In the genomic region with DNA sequence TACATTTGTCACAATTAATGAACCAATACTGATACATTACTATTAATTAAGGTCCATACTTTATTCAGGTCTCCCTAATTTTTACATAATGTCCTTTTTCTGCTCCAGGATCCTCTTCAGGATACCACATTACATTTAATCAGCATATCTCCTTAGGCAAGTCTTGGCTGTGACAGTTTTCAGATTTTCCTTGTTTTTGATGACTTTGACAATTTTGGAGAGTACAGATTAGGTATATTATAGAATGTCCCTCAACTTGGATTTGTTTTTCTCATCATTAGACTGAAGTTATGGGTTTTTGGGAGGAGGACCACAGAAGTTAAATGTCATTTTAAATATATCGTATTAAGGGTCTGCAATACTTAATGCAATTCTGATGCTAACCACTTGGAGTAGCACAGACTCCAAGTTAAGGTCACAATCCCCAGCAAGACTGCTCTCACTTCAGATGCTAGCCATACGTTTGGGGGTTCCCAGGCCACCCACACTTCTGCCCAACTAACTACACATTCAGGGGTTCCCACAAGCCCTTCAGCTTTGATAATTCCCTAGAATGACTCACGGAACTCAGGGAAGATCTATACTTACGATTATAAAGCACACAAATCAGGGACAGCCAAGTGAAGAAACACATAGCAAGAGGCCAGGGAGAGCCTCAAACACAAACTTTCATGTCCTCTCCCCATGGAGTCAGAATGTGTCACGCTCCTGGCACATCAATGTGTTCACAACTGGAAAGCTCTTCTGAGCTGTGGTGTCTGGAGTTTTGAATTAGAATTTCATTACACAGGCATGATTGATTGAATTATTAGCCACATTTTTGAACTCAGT, we compare ENCODE assay signal across 12 cellular contexts. TPM values are rescaled to one million over a fixed set of nuclear protein-coding genes. Genes with fewer than 3 reads are reported as not detected.
DNase-seq lines count a peak whose midpoint lies in the region; ATAC-seq and TF ChIP-seq lines count a peak whose summit lies in the region.
"Had no signal": no experiment of that assay in that cellular context is flagged by ENCODE, and none has a peak within 500 bp of the region (broad histone marks: within the 10 kb centered on the region; RNA-seq: fewer than 3 reads in every experiment).

No MANE protein-coding gene starts in this region.

- no peaks in the 10 kb centered on the region for H3K9me3 Mint-ChIP-seq in glutamatergic neuron (ENCODE audit: unreplicated experiment)

- no peak overlapping the region for H3K27ac Mint-ChIP-seq in glutamatergic neuron (ENCODE audit: unreplicated experiment)

- peaks cover 4% of the 10 kb centered on the region for H3K27me3 Mint-ChIP-seq in glutamatergic neuron (ENCODE audit: unreplicated experiment)

- H3K4me3 ChIP-seq in AG09309 (ENCODE audit: control insufficient read depth, low read depth, low read length), result no peak overlapping the region
- H3K4me3 ChIP-seq: HAP-1 had no signal

- H3K4me3 Mint-ChIP-seq in glutamatergic neuron (ENCODE audit: unreplicated experiment), result no peak overlapping the region

- peak; percentile 14 for TF ChIP-seq CTCF in AG09309 (IDR thresholded peaks at IDR 0.05; ENCODE audit: control insufficient read depth, insufficient read depth, low read depth, low read length, missing control alignments)
- peak; percentile 42 for TF ChIP-seq CTCF in glutamatergic neuron (IDR thresholded peaks at IDR 0.05; ENCODE audit: partially characterized antibody, unreplicated experiment)

- DNase-seq in AG09309 (ENCODE audit: low read depth) (no peak), RKO (ENCODE audit: low spot score) (peak; percentile 51), glutamatergic neuron (no peak), NCI-H1436 treated with DMSO at 0.1 percent for 48 hours (lab: John Stamatoyannopoulos, UW) (no peak), GM19238 (ENCODE audit: insufficient read length, low spot score) (no peak), NCI-H2081 treated with DMSO at 0.1 percent for 48 hours (lab: John Stamatoyannopoulos, UW) (no peak)
- DNase-seq: cerebellar nuclear complex, NCI-H146 had no signal

- no peaks in the 10 kb centered on the region for H3K36me3 Mint-ChIP-seq in glutamatergic neuron (ENCODE audit: unreplicated experiment)

- no peaks in the 10 kb centered on the region for H3K4me1 Mint-ChIP-seq in glutamatergic neuron (ENCODE audit: low read depth, unreplicated experiment)

- ATAC-seq in GM21515 (IDR thresholded peaks at IDR 0.05; ENCODE audit: unreplicated experiment) (peak; percentile 70), HG03039 (IDR thresholded peaks at IDR 0.05; ENCODE audit: unreplicated experiment) (no peak)

RNA-seq across cellular contexts. Expression of a gene that starts 17.0 kb away (rescaled TPM):
- 12.5 TPM for total RNA-seq in glutamatergic neuron (ENCODE audit: unreplicated experiment)

RNA-seq across cellular contexts. Expression of a gene that starts 56.3 kb away (rescaled TPM):
- not detected for total RNA-seq in glutamatergic neuron (ENCODE audit: unreplicated experiment)
- total RNA-seq: Daoy had no signal
